ENCODE assay signal across 18 cellular contexts in the genomic region with DNA sequence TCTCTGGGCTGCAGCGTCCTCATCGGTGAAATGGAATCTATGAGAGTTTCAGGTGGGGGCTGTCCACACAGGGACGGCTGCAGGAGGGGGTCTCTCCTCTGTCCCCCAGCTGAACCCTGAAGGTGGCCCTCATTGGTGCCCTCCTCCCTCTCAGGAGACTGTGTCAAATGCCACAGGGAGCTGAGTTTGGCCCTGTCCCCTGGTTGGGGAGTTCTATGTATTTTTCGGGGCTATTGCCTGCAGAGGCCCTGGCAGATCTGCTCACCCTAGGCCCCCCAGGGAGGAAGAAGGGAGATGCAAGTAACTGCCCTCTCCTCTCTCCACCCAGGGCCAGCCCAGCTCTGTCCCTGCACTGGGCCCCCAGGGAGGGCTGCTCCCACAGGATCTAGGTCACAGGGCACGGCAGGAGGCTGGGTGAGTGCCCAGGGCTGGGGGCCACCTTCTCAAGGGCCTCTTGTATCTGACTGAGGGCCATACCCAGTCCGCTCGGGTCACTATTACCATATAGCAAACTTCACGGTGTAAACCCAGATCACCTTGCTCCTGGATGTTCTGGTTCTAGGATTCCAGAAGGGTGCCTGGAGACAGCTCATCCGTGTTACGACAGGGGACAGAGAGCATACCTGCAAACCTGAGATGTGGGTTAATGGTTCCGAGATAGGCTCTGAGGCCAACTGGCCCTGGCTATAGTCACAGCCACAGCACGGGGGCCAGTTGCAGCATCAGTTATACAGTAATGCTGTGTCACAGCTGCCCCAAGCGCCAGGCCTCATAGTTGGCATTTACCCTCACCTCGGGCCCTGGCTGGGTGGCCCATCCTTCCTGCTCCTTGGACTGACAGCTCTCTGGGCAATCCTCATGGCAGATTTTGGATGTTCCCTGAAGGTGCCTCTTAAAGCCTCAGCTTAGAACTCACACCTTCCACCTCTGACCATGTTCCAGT.
DNase-seq lines count a peak whose midpoint lies in the region; FAIRE-seq and TF ChIP-seq lines count a peak whose summit lies in the region.
"Had no signal": no experiment of that assay in that cellular context is flagged by ENCODE, and none has a peak within 500 bp of the region (broad histone marks: within the 10 kb centered on the region; RNA-seq: fewer than 3 reads in every experiment).

No MANE protein-coding gene starts in this region.

- H4K20me1 ChIP-seq in BLaER1 (peaks cover 53% of the 10 kb centered on the region; the same call in 1 of the 2 replicates), DOHH2 (ENCODE audit: control insufficient read depth, insufficient read depth, low read depth, low read length) (no peaks in the 10 kb centered on the region), H1 (replicated peaks in 1 of 2; ENCODE audit: control insufficient read depth in 1 of 2, insufficient read depth in 2 of 2, low read length in 2 of 2) (no peaks in the 10 kb centered on the region)

- CTCF ChIA-PET in H1 (lab: Charles Lee; ENCODE audit: partially characterized antibody) = interaction anchor here (0.8 to 1.8 kb wide), 8 partner anchors 11 to 382 kb away, joined by 3 to 4 read pairs (median 3); no protein-coding TSS in a partner anchor

- H4K8ac ChIP-seq in H1 (ENCODE audit: extremely low read depth, insufficient read depth, low read length) = no peak overlapping the region

- no peaks in the 10 kb centered on the region for H3K23me2 ChIP-seq in H1 (ENCODE audit: low read depth, low read length)

- no peak overlapping the region for H3K23ac ChIP-seq in H1 (ENCODE audit: insufficient read length)

- no peak overlapping the region for H2AFZ ChIP-seq in H1 (ENCODE audit: low read length)

- peaks cover 31% of the 10 kb centered on the region for H3K4me1 ChIP-seq in BLaER1
- H3K4me1 ChIP-seq in DOHH2 (ENCODE audit: control insufficient read depth, low read length) = peaks cover 21% of the 10 kb centered on the region
- H3K4me1 ChIP-seq in H1 (replicated peaks in 1 of 4; ENCODE audit: control insufficient read depth in 3 of 4, insufficient read depth in 4 of 4, low read length in 3 of 4) = peaks cover 0 to 2% (median 0%) of the 10 kb centered on the region in 4 experiments; a peak in 1 of 7 replicates
- H3K4me1 ChIP-seq: A549 had no signal

- no peak overlapping the region for H3K9ac ChIP-seq in BLaER1
- no peak overlapping the region for H3K9ac ChIP-seq in H1 (replicated peaks in 1 of 4; ENCODE audit: extremely low read depth in 1 of 4, low read depth in 3 of 4, low read length in 3 of 4)

- H2BK20ac ChIP-seq in H1 (ENCODE audit: low read length) = no peak overlapping the region

- H3K36me3 ChIP-seq in BLaER1 = no peaks in the 10 kb centered on the region
- no peaks in the 10 kb centered on the region for H3K36me3 ChIP-seq in DOHH2 (ENCODE audit: control insufficient read depth, low read length)
- H3K36me3 ChIP-seq in H1 (ENCODE audit: control insufficient read depth in 2 of 4, insufficient read depth in 4 of 4, low read length in 3 of 4) = no peaks in the 10 kb centered on the region

- no peak overlapping the region for H3K14ac ChIP-seq in H1 (ENCODE audit: insufficient read length)

- no peaks in the 10 kb centered on the region for H3F3A ChIP-seq in DOHH2 (ENCODE audit: control insufficient read depth, insufficient read depth)

- H3K56ac ChIP-seq in H1 (replicated peaks; ENCODE audit: insufficient read length, low read depth, low read length) = no peak overlapping the region

- no peak for TF ChIP-seq RAD21 in H1 (IDR thresholded peaks at IDR 0.05 in 1 of 2, conservative IDR thresholded peaks at IDR 0.05 in 1 of 2; ENCODE audit: low read depth in 2 of 2, low read length in 2 of 2)

- H3K9me2 ChIP-seq in DOHH2 (replicated peaks; ENCODE audit: control insufficient read depth, low read length) = no peaks in the 10 kb centered on the region

- no peak for TF ChIP-seq POLR2A in H1 (IDR thresholded peaks at IDR 0.05; ENCODE audit: control extremely low read depth in 1 of 2, low read depth in 2 of 2, low read length in 2 of 2)
- TF ChIP-seq POLR2A in lower leg skin (IDR thresholded peaks at IDR 0.05) = no peak

- no peak overlapping the region for H3K4ac ChIP-seq in H1 (replicated peaks; ENCODE audit: insufficient read length, low read depth, low read length)

- POLR2A ChIA-PET in H1 (lab: Charles Lee; ENCODE audit: partially characterized antibody) = no interaction called here

- DNase-seq in H1 (ENCODE audit: low read depth in 1 of 2, low spot score in 2 of 2) = no peak
- DNase-seq in retina = peak; percentile 32
- DNase-seq in lower leg skin (ENCODE audit: low spot score in 2 of 2) = no peak
- no peak for DNase-seq in NCI-H1092 (lab: John Stamatoyannopoulos, UW)
- no peak for DNase-seq in DMS79 (lab: John Stamatoyannopoulos, UW)
- DNase-seq: CD4-positive, CD25-positive, alpha-beta regulatory T cell; GOT3; Karpas-422; NCI-H1417 treated with DMSO at 0.1 percent for 48 hours; NCI-H187; NCI-H526; SHP77 treated with DMSO at 0.1 percent for 48 hours; SW 1271 had no signal

- no peaks in the 10 kb centered on the region for H3K79me1 ChIP-seq in H1 (ENCODE audit: low read depth, low read length)

- H2BK5ac ChIP-seq in H1 (ENCODE audit: low read depth, low read length) = no peak overlapping the region

- no peak overlapping the region for H3K18ac ChIP-seq in H1 (ENCODE audit: extremely low read depth, low read length)

- H3K79me2 ChIP-seq in DOHH2 (ENCODE audit: control insufficient read depth, low read length) (no peaks in the 10 kb centered on the region), H1 (ENCODE audit: control insufficient read depth in 1 of 2, insufficient read depth in 2 of 2, low read length in 2 of 2) (no peaks in the 10 kb centered on the region)

- H3K27me3 ChIP-seq in BLaER1 (peaks cover 57% of the 10 kb centered on the region), DOHH2 (ENCODE audit: control insufficient read depth, low read length) (peaks cover 14% of the 10 kb centered on the region), H1 (replicated peaks in 1 of 4; ENCODE audit: control insufficient read depth in 3 of 4, extremely low read depth in 1 of 4, insufficient read depth in 3 of 4, low read length in 3 of 4) (no peaks in the 10 kb centered on the region)

- no peak overlapping the region for H2BK12ac ChIP-seq in H1 (ENCODE audit: low read depth, low read length)

- H2BK120ac ChIP-seq in H1 (replicated peaks; ENCODE audit: low read depth, low read length) = no peak overlapping the region

- H2BK15ac ChIP-seq in H1 (ENCODE audit: low read length) = 0 out of 2 replicates have a peak overlapping the region, but pooled peaks have one; percentile 8

- H3K4me3 ChIP-seq in BLaER1 (no peak overlapping the region), DOHH2 (ENCODE audit: low read length) (no peak overlapping the region), H1 (ENCODE audit: extremely low read depth in 1 of 4, insufficient read depth in 2 of 4, low read depth in 3 of 4, low read length in 4 of 4) (no peak overlapping the region), lower leg skin (ENCODE audit: low read depth, poor library complexity, severe bottlenecking) (no peak overlapping the region)
- H3K4me3 ChIP-seq: A549, GM12878, SK-N-MC had no signal

- TF ChIP-seq CTCF in DOHH2 (IDR thresholded peaks at IDR 0.05; ENCODE audit: low read depth, low read length, poor library complexity, severe bottlenecking) (no peak), H1 (IDR thresholded peaks at IDR 0.05; ENCODE audit: control extremely low read depth in 1 of 3, insufficient read depth in 1 of 3, low read depth in 1 of 3, low read length in 3 of 3) (no peak), lower leg skin (IDR thresholded peaks at IDR 0.05) (no peak)

- H3K4me2 ChIP-seq in BLaER1 = peak overlapping the region; percentile 43
- peak overlapping the region; percentile 2; the same call in 1 of the 2 replicates for H3K4me2 ChIP-seq in DOHH2 (ENCODE audit: low read length)
- no peak overlapping the region for H3K4me2 ChIP-seq in H1 (ENCODE audit: insufficient read depth in 1 of 2, low read depth in 2 of 2, low read length in 2 of 2)
- H3K4me2 ChIP-seq: A549 had no signal

- no peak overlapping the region for H2AK5ac ChIP-seq in H1 (ENCODE audit: low read depth, low read length)

- H4K5ac ChIP-seq in H1 (ENCODE audit: insufficient read length, low read depth, low read length) = no peak overlapping the region

- peaks cover 4% of the 10 kb centered on the region; the same call in 1 of the 2 replicates for H3K9me3 ChIP-seq in BLaER1
- H3K9me3 ChIP-seq in DOHH2 (ENCODE audit: control insufficient read depth, insufficient read depth, low read length) = no peaks in the 10 kb centered on the region
- 0 out of 4 replicates have a peak, but pooled peaks cover 0 to 2% of the 10 kb centered on the region in 2 experiments for H3K9me3 ChIP-seq in H1 (ENCODE audit: insufficient read depth in 2 of 2, low read depth in 1 of 2, low read length in 1 of 2)
- H3K9me3 ChIP-seq: A549 had no signal

- TF ChIP-seq EP300 in H1 (IDR thresholded peaks at IDR 0.05; ENCODE audit: borderline replicate concordance in 1 of 2, low read depth in 2 of 2, low read length in 2 of 2) = no peak

- no peak overlapping the region for H3K27ac ChIP-seq in BLaER1
- H3K27ac ChIP-seq in DOHH2 (ENCODE audit: low read depth, low read length) = no peak overlapping the region
- no peak overlapping the region for H3K27ac ChIP-seq in H1 (ENCODE audit: low read depth, low read length)
- H3K27ac ChIP-seq: A549, SK-N-MC had no signal

- no peak for FAIRE-seq in H1 (lab: Jason Lieb, UNC)
- FAIRE-seq: A549, GM12878 had no signal

- WGBS in H1 (ENCODE audit: extremely low coverage in 1 of 2, insufficient coverage in 1 of 2, insufficient read length in 1 of 2, insufficient replicate concordance in 2 of 2, low coverage in 1 of 2, low lambda C conversion rate in 2 of 2, missing lambda C conversion rate in 1 of 2), 2 experiments = 87% methylated on average over 14 of the region's 14 CpGs; no CpG with 5 or more reads in 1 of the 2 experiments
- WGBS in lower leg skin, 2 donors = 84 to 86% methylated on average over 14 of the region's 14 CpGs

- H4K91ac ChIP-seq in H1 (replicated peaks; ENCODE audit: insufficient read length, low read length) = no peak overlapping the region

- intact Hi-C loops in lower leg skin (cut with DNase I; ENCODE audit: low total_unique reads) = no loop called here

TF ChIP-seq in H1, 55 proteins besides CTCF, POLR2A, EP300 and RAD21 (continues in another document):
- TF ChIP-seq TAF7 (optimal IDR thresholded peaks at IDR 0.05; ENCODE audit: borderline replicate concordance, low read depth, low read length) (no peak), SAP30 (IDR thresholded peaks at IDR 0.05; ENCODE audit: insufficient read depth, insufficient replicate concordance, low read length) (no peak), TAF1 (IDR thresholded peaks at IDR 0.05; ENCODE audit: low read depth, low read length) (no peak), TCF12 (IDR thresholded peaks at IDR 0.05; ENCODE audit: low read depth, low read length) (no peak)
- TF ChIP-seq, protein P1, sequence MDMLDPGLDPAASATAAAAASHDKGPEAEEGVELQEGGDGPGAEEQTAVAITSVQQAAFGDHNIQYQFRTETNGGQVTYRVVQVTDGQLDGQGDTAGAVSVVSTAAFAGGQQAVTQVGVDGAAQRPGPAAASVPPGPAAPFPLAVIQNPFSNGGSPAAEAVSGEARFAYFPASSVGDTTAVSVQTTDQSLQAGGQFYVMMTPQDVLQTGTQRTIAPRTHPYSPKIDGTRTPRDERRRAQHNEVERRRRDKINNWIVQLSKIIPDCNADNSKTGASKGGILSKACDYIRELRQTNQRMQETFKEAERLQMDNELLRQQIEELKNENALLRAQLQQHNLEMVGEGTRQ (IDR thresholded peaks at IDR 0.05; ENCODE audit: low read length) = no peak

Comparison
In these comparisons a context has a peak if more than half of its experiments do, and no peak if none do; other contexts are left out.
1. H3K4me2 ChIP-seq: peak in BLaER1 (single experiment) and DOHH2 (single experiment); none in H1 (0 of 2).